38 cellular contexts compared by ENCODE assay signal in genomic region chr4:48991357-48991756, GRCh38. TPM values are rescaled to one million over a fixed set of nuclear protein-coding genes. Genes with fewer than 3 reads are reported as not detected.
"Had no signal": no experiment of that assay in that cellular context is flagged by ENCODE, and none has a peak within 500 bp of the region (broad histone marks: within the 10 kb centered on the region; RNA-seq: fewer than 3 reads in every experiment).

No MANE protein-coding gene starts in this region.

- H3K27ac Mint-ChIP-seq: activated CD4-positive, alpha-beta T cell treated with anti-CD3 and anti-CD28 coated beads for 36 hours; activated CD4-positive, alpha-beta T cell treated with anti-CD3 and anti-CD28 coated beads, Interleukin-2, amount 10 ng/mL, durations not matched to agents 7 days and 5 days; activated CD8-positive, alpha-beta T cell treated with anti-CD3 and anti-CD28 coated beads, Interleukin-2, amount 10 ng/mL, durations not matched to agents 7 days and 5 days; activated naive CD4-positive, alpha-beta T cell treated with anti-CD3 and anti-CD28 coated beads for 36 hours; activated naive CD4-positive, alpha-beta T cell treated with anti-CD3 and anti-CD28 coated beads, Interleukin-2, amount 50 U/mL, for 72 hours; activated T-cell treated with anti-CD3 and anti-CD28 coated beads, Interleukin-2, amount 50 U/mL, for 24 hours; activated T-helper 2 cell treated with anti-CD3 and anti-CD28 coated beads, Interferon-gamma antibody, Interleukin-2, Interleukin-4, amounts not matched to agents 10 μg/mL and 5 μg/mL and 100 μg/mL, durations not matched to agents 14 hours and 24 hours and 36 hours; T-helper 1 cell treated with Interleukin-12 subunit alpha and Interleukin-12 subunit beta and Interleukin-4 antibody, amounts not matched to agents 30 μg/mL and 1 μg/mL, for 36 hours; T-helper 2 cell treated with Interferon-gamma antibody and Interleukin-4, amounts not matched to agents 5 μg/mL and 100 μg/mL, for 36 hours; WTC11 had no signal

- H3K4me3 Mint-ChIP-seq: activated CD4-positive, alpha-beta T cell treated with anti-CD3 and anti-CD28 coated beads for 36 hours; activated CD4-positive, alpha-beta T cell treated with anti-CD3 and anti-CD28 coated beads, Interleukin-2, amount 10 ng/mL, durations not matched to agents 7 days and 5 days; activated CD8-positive, alpha-beta T cell treated with anti-CD3 and anti-CD28 coated beads, Interleukin-2, amount 10 ng/mL, durations not matched to agents 7 days and 5 days; activated naive CD4-positive, alpha-beta T cell treated with anti-CD3 and anti-CD28 coated beads for 36 hours; activated T-cell treated with anti-CD3 and anti-CD28 coated beads, Interleukin-2, amount 50 U/mL, for 24 hours; T-helper 1 cell treated with Interleukin-12 subunit alpha and Interleukin-12 subunit beta and Interleukin-4 antibody, amounts not matched to agents 30 μg/mL and 1 μg/mL, for 36 hours; T-helper 2 cell treated with Interferon-gamma antibody and Interleukin-4, amounts not matched to agents 5 μg/mL and 100 μg/mL, for 36 hours; WTC11 had no signal

- H3K4me1 Mint-ChIP-seq: activated CD4-positive, alpha-beta T cell treated with anti-CD3 and anti-CD28 coated beads for 36 hours; activated CD4-positive, alpha-beta T cell treated with anti-CD3 and anti-CD28 coated beads, Interleukin-2, amount 10 ng/mL, durations not matched to agents 7 days and 5 days; WTC11 had no signal

- DNase-seq: activated CD4-positive, alpha-beta T cell treated with anti-CD3 and anti-CD28 coated beads for 36 hours; activated CD4-positive, alpha-beta T cell treated with anti-CD3 and anti-CD28 coated beads, Interleukin-2, amount 10 ng/mL, durations not matched to agents 7 days and 5 days; activated CD4-positive, alpha-beta T cell treated with anti-CD3 and anti-CD28 coated beads, Interleukin-2, amount 50 U/mL, for 48 hours; activated CD8-positive, alpha-beta T cell treated with anti-CD3 and anti-CD28 coated beads, Interleukin-2, amount 10 ng/mL, durations not matched to agents 7 days and 5 days; activated gamma-delta T cell treated with Interleukin-2 at 50 U/mL for 16 hours; activated naive CD4-positive, alpha-beta T cell treated with anti-CD3 and anti-CD28 coated beads for 36 hours; activated T-cell treated with anti-CD3 and anti-CD28 coated beads, Interleukin-2, amount 50 U/mL, for 24 hours; adrenal gland; body of pancreas; caudate nucleus; Karpas-422; KBM-7; MG63; MV-4-11; NCI-H1092; NCI-H1417; NCI-H146; NCI-H187; NCI-H2029 treated with DMSO at 0.1 percent for 48 hours; NCI-H2107; NCI-H2171; NCI-H510A; NCI-H526; NCI-H748 treated with DMSO at 0.1 percent for 48 hours; NK-92 treated with Interleukin-12 subunit alpha and Interleukin-12 subunit beta, amount 100 ng/mL, for 24 hours; PC-3; Peyer's patch; RPMI8226; SHP77 treated with DMSO at 0.1 percent for 48 hours; SK-N-SH had no signal

- H3K9me3 Mint-ChIP-seq: activated CD4-positive, alpha-beta T cell treated with anti-CD3 and anti-CD28 coated beads, Interleukin-2, amount 10 ng/mL, durations not matched to agents 7 days and 5 days; activated naive CD4-positive, alpha-beta T cell treated with anti-CD3 and anti-CD28 coated beads for 36 hours; activated naive CD4-positive, alpha-beta T cell treated with anti-CD3 and anti-CD28 coated beads, Interleukin-2, amount 50 U/mL, for 72 hours; activated T-cell treated with anti-CD3 and anti-CD28 coated beads, Interleukin-2, amount 50 U/mL, for 24 hours; activated T-helper 2 cell treated with anti-CD3 and anti-CD28 coated beads, Interferon-gamma antibody, Interleukin-2, Interleukin-4, amounts not matched to agents 10 μg/mL and 5 μg/mL and 100 μg/mL, durations not matched to agents 14 hours and 24 hours and 36 hours; T-helper 1 cell treated with Interleukin-12 subunit alpha and Interleukin-12 subunit beta and Interleukin-4 antibody, amounts not matched to agents 30 μg/mL and 1 μg/mL, for 36 hours; T-helper 2 cell treated with Interferon-gamma antibody and Interleukin-4, amounts not matched to agents 5 μg/mL and 100 μg/mL, for 36 hours had no signal

- ATAC-seq: activated CD4-positive, alpha-beta T cell treated with anti-CD3 and anti-CD28 coated beads for 36 hours; activated CD4-positive, CD25-positive, alpha-beta regulatory T cell treated with anti-CD3 and anti-CD28 coated beads, Interleukin-2, amount 50 U/mL, for 24 hours; activated CD8-positive, alpha-beta T cell treated with anti-CD3 and anti-CD28 coated beads, Interleukin-2, amount 10 ng/mL, durations not matched to agents 7 days and 5 days; activated naive CD4-positive, alpha-beta T cell treated with anti-CD3 and anti-CD28 coated beads, Interleukin-2, amount 50 U/mL, for 72 hours; body of pancreas; PC-3; WTC11 had no signal

RNA-seq across cellular contexts. Expression of gene CWH43, which starts 5.3 kb away (rescaled TPM):
- total RNA-seq: activated CD4-positive, alpha-beta T cell treated with anti-CD3 and anti-CD28 coated beads for 36 hours; activated CD4-positive, alpha-beta T cell treated with anti-CD3 and anti-CD28 coated beads, Interleukin-2, amount 10 ng/mL, durations not matched to agents 7 days and 5 days; activated CD8-positive, alpha-beta T cell treated with anti-CD3 and anti-CD28 coated beads, Interleukin-2, amount 10 ng/mL, durations not matched to agents 7 days and 5 days; activated naive CD4-positive, alpha-beta T cell treated with anti-CD3 and anti-CD28 coated beads for 36 hours; activated naive CD4-positive, alpha-beta T cell treated with anti-CD3 and anti-CD28 coated beads, Interleukin-2, amount 50 U/mL, for 72 hours; activated T-helper 2 cell treated with anti-CD3 and anti-CD28 coated beads, Interferon-gamma antibody, Interleukin-2, Interleukin-4, amounts not matched to agents 10 μg/mL and 5 μg/mL and 100 μg/mL, durations not matched to agents 14 hours and 24 hours and 36 hours; adrenal gland; astrocyte; body of pancreas; SJSA1; WTC11 had no signal
